Comparison of ENCODE assay signal across 8 cellular contexts in genomic region chr15:31867536-31868442, GRCh38. TPM values are rescaled to one million over a fixed set of nuclear protein-coding genes. Genes with fewer than 3 reads are reported as not detected.
DNase-seq lines count a peak whose midpoint lies in the region; ATAC-seq and TF ChIP-seq lines count a peak whose summit lies in the region.

No MANE protein-coding gene starts in this region.

- in situ Hi-C loops in astrocyte of the spinal cord (cut with HindIII; ENCODE audit: low sequenced_read_pairs): no loop called here

- no peaks in the 10 kb centered on the region for H3K9me3 ChIP-seq in T-helper 17 cell (ENCODE audit: control insufficient read depth, low read length, poor library complexity, severe bottlenecking)

- H3K4me3 Mint-ChIP-seq in T-helper 17 cell: peak overlapping the region; percentile 61

- DNase-seq in NCI-H1417 treated with DMSO at 0.1 percent for 48 hours (lab: John Stamatoyannopoulos, UW) (peak; percentile 56), T-helper 17 cell (peak; percentile 42 to 47 (median 46)), astrocyte of the spinal cord (ENCODE audit: low read depth, low spot score) (peak; percentile 22), iPS-NIHi7 (ENCODE audit: extremely low spot score) (peak; percentile 76), NCI-H2171 treated with DMSO at 0.1 percent for 48 hours (lab: John Stamatoyannopoulos, UW) (no peak)
- peak; percentile 68 to 71 for DNase-seq in stimulated activated CD4-positive, alpha-beta T cell treated with anti-CD3 and anti-CD28 coated beads, Interleukin-2, amount 100 ng/mL, for 24 hours

- no peak for ATAC-seq in T-helper 17 cell
- no peak for ATAC-seq in HG02759 (IDR thresholded peaks at IDR 0.05; ENCODE audit: unreplicated experiment)

- H3K27ac Mint-ChIP-seq in T-helper 17 cell: no peak overlapping the region

- TF ChIP-seq CTCF in GM12874 (IDR thresholded peaks at IDR 0.05; ENCODE audit: insufficient read depth, low read depth, low read length): peak; percentile 82
- peak; percentile 77 for TF ChIP-seq CTCF in astrocyte of the spinal cord (IDR thresholded peaks at IDR 0.05; ENCODE audit: low read depth, low read length)

- no peaks in the 10 kb centered on the region for H3K36me3 Mint-ChIP-seq in T-helper 17 cell (ENCODE audit: low read depth)

- peaks cover 31% of the 10 kb centered on the region for H3K27me3 Mint-ChIP-seq in T-helper 17 cell

- H3K4me3 ChIP-seq in astrocyte of the spinal cord (ENCODE audit: low read depth, low read length): no peak overlapping the region

- peaks cover 11% of the 10 kb centered on the region for H3K4me1 Mint-ChIP-seq in T-helper 17 cell

RNA-seq across cellular contexts. Expression of gene OTUD7A, which starts 2.7 kb away (rescaled TPM):
- total RNA-seq in T-helper 17 cell: under 1 TPM; 0.37 to 0.83 TPM
